Comparison of ENCODE assay signal across 7 cellular contexts in genomic region chr19:58581227-58582141, GRCh38. TPM values are rescaled to one million over a fixed set of nuclear protein-coding genes. Genes with fewer than 3 reads are reported as not detected.
DNase-seq lines count a peak whose midpoint lies in the region; ATAC-seq and TF ChIP-seq lines count a peak whose summit lies in the region.

No MANE protein-coding gene starts in this region.

- H3K4me3 ChIP-seq in right atrium auricular region: no peak overlapping the region

- intact Hi-C loops in sciatic nerve (cut with DNase I): no loop called here

- H3K9me3 ChIP-seq in right atrium auricular region: no peaks in the 10 kb centered on the region

- peaks cover 29% of the 10 kb centered on the region for H3K36me3 ChIP-seq in right atrium auricular region

- DNase-seq in NCI-H226 (peak; percentile 19), right atrium auricular region (ENCODE audit: low spot score) (peak; percentile 92), sciatic nerve (ENCODE audit: low spot score) (peak; percentile 95), NCI-H1436 (lab: John Stamatoyannopoulos, UW) (no peak), SW 1271 (lab: John Stamatoyannopoulos, UW) (no peak)
- DNase-seq in activated naive CD8-positive, alpha-beta T cell treated with anti-CD3 and anti-CD28 coated beads for 36 hours: peak; percentile 89

- H3K4me1 Mint-ChIP-seq in activated naive CD8-positive, alpha-beta T cell treated with anti-CD3 and anti-CD28 coated beads for 36 hours: peaks cover 28% of the 10 kb centered on the region

- H3K4me1 ChIP-seq in right atrium auricular region: peaks cover 0 to 11% of the 10 kb centered on the region in 2 donors

- peak overlapping the region; percentile 69 for H3K27ac Mint-ChIP-seq in activated naive CD8-positive, alpha-beta T cell treated with anti-CD3 and anti-CD28 coated beads for 36 hours

- peak overlapping the region; percentile 64 for H3K27ac ChIP-seq in right atrium auricular region

- H3K36me3 Mint-ChIP-seq in activated naive CD8-positive, alpha-beta T cell treated with anti-CD3 and anti-CD28 coated beads for 36 hours: peaks cover 15% of the 10 kb centered on the region

- H3K4me3 Mint-ChIP-seq in activated naive CD8-positive, alpha-beta T cell treated with anti-CD3 and anti-CD28 coated beads for 36 hours: no peak overlapping the region

- ATAC-seq in GM19397 (IDR thresholded peaks at IDR 0.05; ENCODE audit: unreplicated experiment): peak; percentile 85
- peak; percentile 95 for ATAC-seq in sciatic nerve

- no peaks in the 10 kb centered on the region for H3K27me3 ChIP-seq in right atrium auricular region

- no peaks in the 10 kb centered on the region for H3K9me3 Mint-ChIP-seq in activated naive CD8-positive, alpha-beta T cell treated with anti-CD3 and anti-CD28 coated beads for 36 hours

- H3K27me3 Mint-ChIP-seq in activated naive CD8-positive, alpha-beta T cell treated with anti-CD3 and anti-CD28 coated beads for 36 hours: no peaks in the 10 kb centered on the region

- peak; percentile 83 to 93 for TF ChIP-seq CTCF in right atrium auricular region (IDR thresholded peaks at IDR 0.05)

RNA-seq across cellular contexts. Expression of gene MZF1, which starts 8.3 kb away (rescaled TPM):
- 10 to 100 TPM in 1 of 2 experiments, 1 to 10 TPM in 1; 10.0 to 10.2 TPM for total RNA-seq in activated naive CD8-positive, alpha-beta T cell treated with anti-CD3 and anti-CD28 coated beads for 36 hours
- total RNA-seq in right atrium auricular region: 10 to 100 TPM in 1 of 2 donors, 1 to 10 TPM in 1; 6.5 to 11.3 TPM
- 32.4 TPM for total RNA-seq in sciatic nerve

RNA-seq across cellular contexts. Expression of gene UBE2M, which starts 23.1 kb away (rescaled TPM):
- total RNA-seq in activated naive CD8-positive, alpha-beta T cell treated with anti-CD3 and anti-CD28 coated beads for 36 hours: 100 to 1,000 TPM; 154 to 162 TPM
- total RNA-seq in right atrium auricular region: 10 to 100 TPM; 30.9 to 38.8 TPM
- total RNA-seq in sciatic nerve: 57.4 TPM

RNA-seq across cellular contexts. Expression of gene CHMP2A, which starts 26.6 kb away (rescaled TPM):
- total RNA-seq in activated naive CD8-positive, alpha-beta T cell treated with anti-CD3 and anti-CD28 coated beads for 36 hours: 10 to 100 TPM; 76.9 to 79.2 TPM
- 100 to 1,000 TPM; 109 to 121 TPM for total RNA-seq in right atrium auricular region
- total RNA-seq in sciatic nerve: 94.6 TPM

RNA-seq across cellular contexts. Expression of gene TRIM28, which starts 37.6 kb away (rescaled TPM):
- total RNA-seq in activated naive CD8-positive, alpha-beta T cell treated with anti-CD3 and anti-CD28 coated beads for 36 hours: 100 to 1,000 TPM; 671 to 701 TPM
- 100 to 1,000 TPM in 1 of 2 donors, 10 to 100 TPM in 1; 99.6 to 207 TPM for total RNA-seq in right atrium auricular region
- 168 TPM for total RNA-seq in sciatic nerve

Comparison
In these comparisons a context has a peak if more than half of its experiments do, and no peak if none do; other contexts are left out.
1. DNase-seq: peak in NCI-H226 (single experiment), activated naive CD8-positive, alpha-beta T cell treated with anti-CD3 and anti-CD28 coated beads for 36 hours (single experiment), right atrium auricular region (single experiment) and sciatic nerve (single experiment); none in NCI-H1436 (single experiment) and SW 1271 (0 of 2).